Comparison of ENCODE assay signal across 8 cellular contexts in the genomic region with DNA sequence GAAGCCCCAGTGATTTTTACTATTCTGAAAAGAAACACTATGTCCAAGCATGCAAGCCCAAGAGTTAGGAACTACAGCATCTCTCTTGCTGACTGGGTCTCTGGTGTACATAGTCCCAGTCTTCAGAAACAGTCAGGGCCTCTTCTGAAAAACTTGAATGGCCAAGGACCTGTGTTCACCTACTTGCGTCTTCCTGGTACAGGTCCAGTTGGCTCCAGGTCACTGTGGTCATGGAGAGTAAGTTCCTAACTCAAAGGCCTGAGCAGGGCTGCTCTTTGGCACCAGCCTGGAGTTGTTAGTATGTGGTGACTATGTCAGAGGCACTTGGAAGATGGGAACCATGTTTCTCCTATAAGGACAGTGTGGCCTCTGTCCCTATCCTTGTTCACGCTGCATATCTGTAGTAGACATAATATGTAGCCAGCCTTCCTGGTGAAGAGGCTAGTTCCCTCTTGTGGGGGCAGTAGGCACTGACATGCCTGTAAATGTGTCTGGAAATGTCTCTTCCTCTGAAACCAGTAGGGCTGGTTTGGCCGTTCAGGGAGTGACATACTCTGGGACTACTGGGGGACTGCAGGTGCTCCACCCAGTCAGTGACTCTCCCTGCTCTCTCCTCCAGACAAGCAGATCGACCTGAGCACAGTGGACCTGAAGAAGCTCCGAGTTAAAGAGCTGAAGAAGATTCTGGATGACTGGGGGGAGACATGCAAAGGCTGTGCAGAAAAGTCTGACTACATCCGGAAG. TPM values are rescaled to one million over a fixed set of nuclear protein-coding genes. Genes with fewer than 3 reads are reported as not detected.
DNase-seq lines count a peak whose midpoint lies in the region; ATAC-seq and TF ChIP-seq lines count a peak whose summit lies in the region.

No MANE protein-coding gene starts in this region.

- TF ChIP-seq POLR2A in NB4 (IDR thresholded peaks at IDR 0.05; ENCODE audit: extremely low read depth, insufficient read length) = no peak

- H4K20me1 ChIP-seq in osteoblast (ENCODE audit: insufficient read depth, low read length) = peaks cover 51% of the 10 kb centered on the region

- no peak overlapping the region for H2AFZ ChIP-seq in osteoblast (ENCODE audit: low read length)

- H3K79me2 ChIP-seq in osteoblast (ENCODE audit: insufficient read depth, low read length) = peaks cover 69% of the 10 kb centered on the region

- ATAC-seq in HG02610 (IDR thresholded peaks at IDR 0.05; ENCODE audit: unreplicated experiment) = no peak
- no peak for ATAC-seq in stimulated activated naive CD8-positive, alpha-beta T cell treated with anti-CD3 and anti-CD28 coated beads, Interleukin-15, Interleukin-2, amounts not matched to agents 100 U/mL and 50 U/mL, for 24 hours

- no peak overlapping the region for H3K27ac ChIP-seq in osteoblast (ENCODE audit: low read depth, low read length)

- H3K36me3 ChIP-seq in osteoblast (ENCODE audit: insufficient read depth, low read length) = peaks cover 51% of the 10 kb centered on the region

- H3K9me3 ChIP-seq in osteoblast (ENCODE audit: low read depth, low read length) = no peaks in the 10 kb centered on the region

- H3K4me1 ChIP-seq in osteoblast (ENCODE audit: insufficient read depth, low read length) = peaks cover 43% of the 10 kb centered on the region

- H3K4me3 ChIP-seq in NB4 (ENCODE audit: low read depth, low read length) (peak overlapping the region; percentile 42), osteoblast (ENCODE audit: insufficient read depth, low read length) (no peak overlapping the region)

- no peak for TF ChIP-seq CTCF in NB4 (IDR thresholded peaks at IDR 0.05; ENCODE audit: low read depth, low read length)
- peak; percentile 31 for TF ChIP-seq CTCF in osteoblast (IDR thresholded peaks at IDR 0.05; ENCODE audit: extremely low read depth, low read depth, low read length)

- H3K4me2 ChIP-seq in osteoblast (ENCODE audit: insufficient read depth, low read length) = peak overlapping the region; percentile 98

- DNase-seq in DMS 273 (lab: John Stamatoyannopoulos, UW; ENCODE audit: unreplicated experiment) (peak; percentile 31), DMS 273 treated with DMSO at 0.1 percent for 48 hours (lab: John Stamatoyannopoulos, UW) (no peak), NB4 (ENCODE audit: low read depth) (peak; percentile 49), cerebellar cortex (ENCODE audit: low spot score) (peak; percentile 35), osteoblast (ENCODE audit: insufficient read length, low spot score, missing footprints) (peak; percentile 71), GM19240 (ENCODE audit: insufficient read length, low spot score) (no peak)
- DNase-seq in stimulated activated naive CD8-positive, alpha-beta T cell treated with anti-CD3 and anti-CD28 coated beads, Interleukin-15, Interleukin-2, amounts not matched to agents 100 U/mL and 50 U/mL, for 24 hours = no peak

- H3K27me3 ChIP-seq in osteoblast (ENCODE audit: insufficient read depth, low read length) = no peaks in the 10 kb centered on the region

RNA-seq across cellular contexts. Expression of a gene that starts 2.6 kb away (rescaled TPM):
- 42.4 and 48.9 TPM in 2 replicates for total RNA-seq in osteoblast

RNA-seq across cellular contexts. Expression of a gene that starts 3.4 kb away (rescaled TPM):
- total RNA-seq in osteoblast = 37.3 and 40.4 TPM in 2 replicates

Comparison
In these comparisons a context has a peak if more than half of its experiments do, and no peak if none do; other contexts are left out.
1. DNase-seq: peak in DMS 273 (single experiment), NB4 (single experiment), cerebellar cortex (single experiment) and osteoblast (single experiment); none in DMS 273 treated with DMSO at 0.1 percent for 48 hours (single experiment), GM19240 (single experiment) and stimulated activated naive CD8-positive, alpha-beta T cell treated with anti-CD3 and anti-CD28 coated beads, Interleukin-15, Interleukin-2, amounts not matched to agents 100 U/mL and 50 U/mL, for 24 hours (single experiment).